In genomic region chr12:47817272-47818006, GRCh38 we compare ENCODE assay signal across 8 cellular contexts. TPM values are rescaled to one million over a fixed set of nuclear protein-coding genes. Genes with fewer than 3 reads are reported as not detected.
DNase-seq lines count a peak whose midpoint lies in the region; ATAC-seq and TF ChIP-seq lines count a peak whose summit lies in the region.

No MANE protein-coding gene starts in this region.

- peaks cover 74% of the 10 kb centered on the region for H3K4me1 Mint-ChIP-seq in activated naive CD4-positive, alpha-beta T cell treated with anti-CD3 and anti-CD28 coated beads, Interleukin-2, amount 50 U/mL, for 24 hours

- H3K27me3 ChIP-seq in lung (ENCODE audit: control insufficient read depth, insufficient read depth), result no peaks in the 10 kb centered on the region

- H3K27ac Mint-ChIP-seq in activated naive CD4-positive, alpha-beta T cell treated with anti-CD3 and anti-CD28 coated beads, Interleukin-2, amount 50 U/mL, for 24 hours, result peak overlapping the region; percentile 99

- DNase-seq in activated naive CD4-positive, alpha-beta T cell (lab: John Stamatoyannopoulos, UW), result no peak
- no peak for DNase-seq in astrocyte of the spinal cord (ENCODE audit: low read depth, low spot score)
- no peak for DNase-seq in lung (ENCODE audit: low spot score)
- DNase-seq in RKO (ENCODE audit: low spot score), result no peak

- no peaks in the 10 kb centered on the region for H3K9me3 Mint-ChIP-seq in activated naive CD4-positive, alpha-beta T cell treated with anti-CD3 and anti-CD28 coated beads, Interleukin-2, amount 50 U/mL, for 24 hours

- peaks cover 42 to 45% of the 10 kb centered on the region in 2 donors for H3K4me1 ChIP-seq in lung (ENCODE audit: control insufficient read depth in 2 of 2, insufficient read depth in 2 of 2, low read length in 2 of 2)
- H3K4me1 ChIP-seq in urinary bladder (ENCODE audit: insufficient read depth), result no peaks in the 10 kb centered on the region

- H3K9me3 ChIP-seq in lung (ENCODE audit: control insufficient read depth in 2 of 2, insufficient read depth in 1 of 2, low read length in 1 of 2), result no peaks in the 10 kb centered on the region

- peak overlapping the region; percentile 96 for H3K4me3 Mint-ChIP-seq in activated naive CD4-positive, alpha-beta T cell treated with anti-CD3 and anti-CD28 coated beads, Interleukin-2, amount 50 U/mL, for 24 hours

- no peaks in the 10 kb centered on the region for H3K27me3 Mint-ChIP-seq in activated naive CD4-positive, alpha-beta T cell treated with anti-CD3 and anti-CD28 coated beads, Interleukin-2, amount 50 U/mL, for 24 hours

- H3K27ac ChIP-seq in lung (ENCODE audit: low read depth in 1 of 2, low read length in 1 of 2), result peak overlapping the region; percentile 95 to 100
- H3K27ac ChIP-seq in urinary bladder (ENCODE audit: low read depth), result peak overlapping the region; percentile 95

- H3K4me3 ChIP-seq in astrocyte of the spinal cord (ENCODE audit: low read depth, low read length), result peak overlapping the region; percentile 71
- H3K4me3 ChIP-seq in lung, result peak overlapping the region; percentile 9
- no peak overlapping the region for H3K4me3 ChIP-seq in urinary bladder (ENCODE audit: low read depth, low read length)

- H3K36me3 Mint-ChIP-seq in activated naive CD4-positive, alpha-beta T cell treated with anti-CD3 and anti-CD28 coated beads, Interleukin-2, amount 50 U/mL, for 24 hours, result peaks cover 8% of the 10 kb centered on the region

- ATAC-seq in lung (ENCODE audit: insufficient read depth, low FRiP score) (no peak), HG02678 (IDR thresholded peaks at IDR 0.05; ENCODE audit: unreplicated experiment) (no peak), GM18498 (IDR thresholded peaks at IDR 0.05; ENCODE audit: unreplicated experiment) (no peak)

- WGBS in lung, 2 donors, result 22% methylated on average over 7 of the region's 7 CpGs
- 26% methylated on average over 7 of the region's 7 CpGs for WGBS in urinary bladder

- H3K36me3 ChIP-seq in lung (ENCODE audit: control insufficient read depth in 2 of 2, insufficient read depth in 2 of 2, low read length in 2 of 2), result no peaks in the 10 kb centered on the region
- no peaks in the 10 kb centered on the region for H3K36me3 ChIP-seq in urinary bladder (ENCODE audit: insufficient read depth)

- TF ChIP-seq CTCF in astrocyte of the spinal cord (IDR thresholded peaks at IDR 0.05; ENCODE audit: low read depth, low read length), result peak; percentile 41
- no peak for TF ChIP-seq CTCF in lung (IDR thresholded peaks at IDR 0.05; ENCODE audit: control extremely low read depth, extremely low read depth)

- in situ Hi-C loops in astrocyte of the spinal cord (cut with HindIII; ENCODE audit: low sequenced_read_pairs), result no loop called here

RNA-seq across cellular contexts. Expression of gene HDAC7, which starts 2.3 kb away (rescaled TPM):
- total RNA-seq in lung (100 to 1,000 TPM in 1 of 2 donors, 10 to 100 TPM in 1; 49.3 to 119 TPM), urinary bladder (26.8 TPM)
- polyA plus RNA-seq in lung (10 to 100 TPM; 67.6 to 71.9 TPM), urinary bladder (92.4 TPM)

RNA-seq across cellular contexts. Expression of gene SLC48A1, which starts 44.4 kb away (rescaled TPM):
- 10 to 100 TPM; 16.9 to 31.3 TPM for total RNA-seq in lung
- 10 to 100 TPM; 16.8 to 24.5 TPM for polyA plus RNA-seq in lung
- total RNA-seq in urinary bladder, result 8.6 TPM
- 31.1 TPM for polyA plus RNA-seq in urinary bladder

RNA-seq across cellular contexts. Expression of gene RAPGEF3, which starts 58.8 kb away (rescaled TPM):
- total RNA-seq in lung (10 to 100 TPM; 11.3 to 26.5 TPM), urinary bladder (17.2 TPM)
- polyA plus RNA-seq in lung (10 to 100 TPM in 1 of 2 donors, 1 to 10 TPM in 1; 8.3 to 40.4 TPM), urinary bladder (38.7 TPM)
